Comparison of ENCODE assay signal across 24 cellular contexts in the genomic region with DNA sequence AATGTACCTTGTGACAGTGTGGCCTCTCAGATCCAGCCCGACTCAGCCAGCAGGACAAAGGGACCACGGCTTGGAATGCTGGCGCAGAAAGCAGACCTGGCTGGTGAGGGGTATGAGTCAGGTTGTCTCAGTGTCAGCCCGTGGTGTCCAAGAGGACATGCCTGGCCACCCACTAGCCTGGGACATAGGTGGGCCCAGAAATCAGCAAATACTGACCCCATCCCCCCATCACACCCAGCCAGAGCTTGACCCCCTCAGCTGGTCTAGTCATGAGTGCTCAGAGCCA. TPM values are rescaled to one million over a fixed set of nuclear protein-coding genes. Genes with fewer than 3 reads are reported as not detected.
A peak's percentile ranks its signal among the peaks of the same experiment; 100 is the strongest.
DNase-seq lines count a peak whose midpoint lies in the region; ATAC-seq and TF ChIP-seq lines count a peak whose summit lies in the region.
"Had no signal": no experiment of that assay in that cellular context is flagged by ENCODE, and none has a peak within 500 bp of the region (broad histone marks: within the 10 kb centered on the region; RNA-seq: fewer than 3 reads in every experiment).

No MANE protein-coding gene starts in this region.

- peaks cover 0 to 20% of the 10 kb centered on the region in 2 donors for H3K36me3 Mint-ChIP-seq in CD4-positive, alpha-beta memory T cell

- TF ChIP-seq RAD21 in IMR-90 (IDR thresholded peaks at IDR 0.05; ENCODE audit: low read length): no peak

- H3K27ac Mint-ChIP-seq in CD4-positive, alpha-beta memory T cell: no peak overlapping the region
- H3K27ac Mint-ChIP-seq: brain; stimulated activated memory B cell treated with anti-CD40 and anti-IgM and Interleukin-4, amounts not matched to agents 10 μg/mL and 1 μg/mL and 100 μg/mL, for 72 hours had no signal

- peaks cover 4 to 5% of the 10 kb centered on the region in 2 donors for H3K27me3 Mint-ChIP-seq in CD4-positive, alpha-beta memory T cell
- H3K27me3 Mint-ChIP-seq: stimulated activated memory B cell treated with anti-CD40 and anti-IgM and Interleukin-4, amounts not matched to agents 10 μg/mL and 1 μg/mL and 100 μg/mL, for 72 hours had no signal

- H3K9ac ChIP-seq in IMR-90 (ENCODE audit: low read depth, low read length) (no peak overlapping the region), trophoblast cell (ENCODE audit: low read length) (no peak overlapping the region)

- no peak overlapping the region for H3K56ac ChIP-seq in IMR-90 (ENCODE audit: extremely low read depth, insufficient read depth, low read length)

- H3K27me3 ChIP-seq in IMR-90 (ENCODE audit: control insufficient read depth, insufficient read depth, low read length) (peaks cover 9% of the 10 kb centered on the region), adrenal gland (peaks cover 6% of the 10 kb centered on the region), trophoblast cell (ENCODE audit: insufficient read depth, low read length) (no peaks in the 10 kb centered on the region), H7 (ENCODE audit: control insufficient read depth, insufficient read depth, low read length) (no peaks in the 10 kb centered on the region; the same call in 1 of the 2 replicates)
- peaks cover 5% of the 10 kb centered on the region for H3K27me3 ChIP-seq in CD4-positive, alpha-beta memory T cell (ENCODE audit: insufficient read depth, low read length)
- H3K27me3 ChIP-seq: uterus had no signal

- no peak overlapping the region for H4K12ac ChIP-seq in trophoblast cell (ENCODE audit: low read depth, low read length)

- no peak for ATAC-seq in IMR-90 (ENCODE audit: low read depth)
- ATAC-seq: stimulated activated memory B cell treated with anti-CD40 and anti-IgM and Interleukin-4, amounts not matched to agents 10 μg/mL and 1 μg/mL and 100 μg/mL, for 72 hours had no signal

- peaks cover 6% of the 10 kb centered on the region for H3K79me2 ChIP-seq in trophoblast cell (ENCODE audit: control insufficient read depth, insufficient read depth, low read length, poor library complexity)

- in situ Hi-C loops in IMR-90 (cut with MboI; ENCODE audit: low sequenced_read_pairs): no loop called here

- CTCF ChIA-PET in IMR-90 (lab: Yijun Ruan, JAX): interaction anchor here (1.0 kb wide), 1 partner anchor 38 kb away, joined by 3 read pairs; no protein-coding TSS in a partner anchor
- CTCF ChIA-PET in CD4-positive, alpha-beta memory T cell (lab: Charles Lee; ENCODE audit: partially characterized antibody): no interaction called here

- H3K36me3 ChIP-seq in IMR-90 (ENCODE audit: control insufficient read depth, insufficient read depth, low read length) (peaks cover 7% of the 10 kb centered on the region; the same call in 1 of the 2 replicates), adrenal gland (replicated peaks in 1 of 2) (peaks cover 0 to 15% of the 10 kb centered on the region in 2 donors), trophoblast cell (ENCODE audit: control insufficient read depth in 1 of 2, insufficient read depth in 2 of 2, low read length in 2 of 2) (peaks cover 8 to 9% of the 10 kb centered on the region in 2 experiments), H7 (replicated peaks; ENCODE audit: control insufficient read depth, insufficient read depth, low read length) (peaks cover 10% of the 10 kb centered on the region)
- peaks cover 10% of the 10 kb centered on the region for H3K36me3 ChIP-seq in CD4-positive, alpha-beta memory T cell (ENCODE audit: insufficient read depth, low read length)
- H3K36me3 ChIP-seq: uterus had no signal

- H3K23ac ChIP-seq in IMR-90 (ENCODE audit: low read depth, low read length): no peak overlapping the region
- H3K23ac ChIP-seq in trophoblast cell (ENCODE audit: low read length): no peak overlapping the region

- no peak overlapping the region for H2BK20ac ChIP-seq in IMR-90 (ENCODE audit: low read depth, low read length)

- POLR2A ChIA-PET in IMR-90 (lab: Charles Lee; ENCODE audit: unreplicated experiment): no interaction called here
- POLR2A ChIA-PET in CD4-positive, alpha-beta memory T cell (lab: Charles Lee; ENCODE audit: partially characterized antibody): no interaction called here

- H3K9me1 ChIP-seq in IMR-90 (ENCODE audit: insufficient read depth, low read length): no peaks in the 10 kb centered on the region

- H3K9me3 ChIP-seq in IMR-90 (ENCODE audit: control insufficient read depth, insufficient read depth, low read length): no peaks in the 10 kb centered on the region
- no peaks in the 10 kb centered on the region for H3K9me3 ChIP-seq in adrenal gland (replicated peaks in 1 of 3)
- no peaks in the 10 kb centered on the region for H3K9me3 ChIP-seq in trophoblast cell (ENCODE audit: insufficient read depth, low read depth, low read length)
- no peaks in the 10 kb centered on the region for H3K9me3 ChIP-seq in CD4-positive, alpha-beta memory T cell (ENCODE audit: control insufficient read depth in 1 of 2, low read length in 2 of 2)
- H3K9me3 ChIP-seq: uterus had no signal

- dilution Hi-C loops in IMR-90 (cut with HindIII; ENCODE audit: low sequenced_read_pairs, unreplicated experiment): no loop called here

- H3K4me1 ChIP-seq in IMR-90 (ENCODE audit: control insufficient read depth, insufficient read depth, low read length): no peaks in the 10 kb centered on the region; the same call in none of the 2 replicates
- peaks cover 5 to 25% of the 10 kb centered on the region in 2 donors for H3K4me1 ChIP-seq in adrenal gland (replicated peaks in 1 of 2)
- H3K4me1 ChIP-seq in trophoblast cell (ENCODE audit: control insufficient read depth in 1 of 2, insufficient read depth in 2 of 2, low read length in 2 of 2): peaks cover 25 to 31% of the 10 kb centered on the region in 2 experiments
- H3K4me1 ChIP-seq in CD4-positive, alpha-beta memory T cell (ENCODE audit: insufficient read depth, low read length): peaks cover 9% of the 10 kb centered on the region

- H4K91ac ChIP-seq in IMR-90 (ENCODE audit: insufficient read depth, low read depth, low read length) (no peak overlapping the region), trophoblast cell (ENCODE audit: low read depth, low read length) (no peak overlapping the region)

- H2AK9ac ChIP-seq in IMR-90 (replicated peaks; ENCODE audit: low read depth, low read length, poor library complexity): no peak overlapping the region

- no peaks in the 10 kb centered on the region for H3K9me3 Mint-ChIP-seq in CD4-positive, alpha-beta memory T cell
- H3K9me3 Mint-ChIP-seq: stimulated activated memory B cell treated with anti-CD40 and anti-IgM and Interleukin-4, amounts not matched to agents 10 μg/mL and 1 μg/mL and 100 μg/mL, for 72 hours had no signal

- H4K5ac ChIP-seq in IMR-90 (ENCODE audit: low read depth, low read length): no peak overlapping the region

- H3K4me1 Mint-ChIP-seq in CD4-positive, alpha-beta memory T cell: peaks cover 4 to 27% (median 15%) of the 10 kb centered on the region in 4 donors

- no TSS peak for BruUV-seq in IMR-90 (replicated peaks; lab: Mats Ljungman, UMichigan)

- TF ChIP-seq POLR2A in IMR-90 (IDR thresholded peaks at IDR 0.05; ENCODE audit: low read depth, low read length): no peak
- TF ChIP-seq POLR2A in adrenal gland (IDR thresholded peaks at IDR 0.05): peak in 1 of 2 donors; percentile 13

- intact Hi-C loops in IMR-90 (cut with micrococcal nuclease) (no loop called here), adrenal gland (cut with DNase I) (no loop called here)
- intact Hi-C loops in CD4-positive, alpha-beta memory T cell (cut with micrococcal nuclease): no loop called here

- H4K8ac ChIP-seq in IMR-90 (ENCODE audit: low read depth in 2 of 2, low read length in 2 of 2) (no peak overlapping the region), trophoblast cell (ENCODE audit: low read depth, low read length) (no peak overlapping the region)

- H2BK5ac ChIP-seq in IMR-90 (ENCODE audit: low read depth, low read length, poor library complexity, severe bottlenecking) (no peak overlapping the region), trophoblast cell (ENCODE audit: low read depth, low read length, poor library complexity) (no peak overlapping the region)

- no CpG with 5 or more reads among the region's 4 CpGs for WGBS in IMR-90 (ENCODE audit: extremely low coverage in 2 of 2, insufficient read length in 1 of 2), 2 experiments
- 47 to 55% (median 52%) methylated on average over 4 of the region's 4 CpGs; no CpG with 5 or more reads in 1 of the 4 donors for WGBS in adrenal gland, 4 donors
- no CpG with 5 or more reads among the region's 4 CpGs for WGBS in trophoblast cell (ENCODE audit: extremely low coverage, insufficient coverage, insufficient read length)

- H3K27ac ChIP-seq in IMR-90 (ENCODE audit: insufficient read depth, low read length): no peak overlapping the region
- H3K27ac ChIP-seq in adrenal gland: peak overlapping the region in 4 of 5 donors; percentile 7 to 91 (median 61)
- H3K27ac ChIP-seq in trophoblast cell (ENCODE audit: low read depth, low read length): no peak overlapping the region
- H3K27ac ChIP-seq in CD4-positive, alpha-beta memory T cell (ENCODE audit: low read depth, low read length): no peak overlapping the region
- H3K27ac ChIP-seq: C4-2B, uterus had no signal

- H4K20me1 ChIP-seq in IMR-90 (ENCODE audit: insufficient read depth, low read length): peaks cover under 1% of the 10 kb centered on the region; the same call in 1 of the 2 replicates

- no peak overlapping the region for H3K4ac ChIP-seq in IMR-90 (ENCODE audit: low read depth, low read length)
- H3K4ac ChIP-seq in trophoblast cell (ENCODE audit: low read depth, low read length): no peak overlapping the region

- H3K14ac ChIP-seq in IMR-90 (replicated peaks; ENCODE audit: low read depth, low read length) (no peak overlapping the region), trophoblast cell (ENCODE audit: low read length) (no peak overlapping the region)

- peak overlapping the region in 1 of 8 donors; percentile 20 for H3K4me3 Mint-ChIP-seq in CD4-positive, alpha-beta memory T cell
- H3K4me3 Mint-ChIP-seq: stimulated activated memory B cell treated with anti-CD40 and anti-IgM and Interleukin-4, amounts not matched to agents 10 μg/mL and 1 μg/mL and 100 μg/mL, for 72 hours had no signal

- H2AFZ ChIP-seq in IMR-90 (replicated peaks; ENCODE audit: low read length, poor library complexity) (no peak overlapping the region), trophoblast cell (ENCODE audit: insufficient read depth, low read length, poor library complexity) (no peak overlapping the region)

- H2BK120ac ChIP-seq in IMR-90 (ENCODE audit: low read depth, low read length) (no peak overlapping the region), trophoblast cell (ENCODE audit: insufficient read depth, low read length, poor library complexity) (no peak overlapping the region)

- H3K18ac ChIP-seq in IMR-90 (ENCODE audit: low read depth, low read length) (no peak overlapping the region), trophoblast cell (ENCODE audit: low read length) (no peak overlapping the region)

- H2BK12ac ChIP-seq in trophoblast cell (ENCODE audit: low read length): peak overlapping the region; percentile 2

- no peak overlapping the region for H3K4me3 ChIP-seq in IMR-90 (ENCODE audit: insufficient read depth, low read depth, low read length)
- no peak overlapping the region for H3K4me3 ChIP-seq in adrenal gland
- H3K4me3 ChIP-seq in trophoblast cell (ENCODE audit: low read depth, low read length): no peak overlapping the region
- no peak overlapping the region for H3K4me3 ChIP-seq in H7 (ENCODE audit: insufficient read depth, low read depth, low read length)
- H3K4me3 ChIP-seq in CD4-positive, alpha-beta memory T cell (ENCODE audit: low read length in 2 of 2): no peak overlapping the region
- H3K4me3 ChIP-seq: uterus had no signal

- no peak overlapping the region for H2BK15ac ChIP-seq in IMR-90 (ENCODE audit: low read depth, low read length)

- peak; percentile 28 for DNase-seq in ELF-1 (ENCODE audit: low read depth, low spot score)
- DNase-seq in IMR-90: no peak
- peak in 5 of 7 donors; percentile 56 to 69 (median 64) for DNase-seq in adrenal gland
- no peak for DNase-seq in trophoblast cell
- DNase-seq in germinal center (ENCODE audit: low spot score): no peak
- DNase-seq in NAMALWA (ENCODE audit: low spot score): no peak
- no peak for DNase-seq in H7
- DNase-seq in CD4-positive, alpha-beta memory T cell: no peak
- DNase-seq: ACHN; activated CD4-positive, alpha-beta T cell treated with anti-CD3 and anti-CD28 coated beads for 1 hour; activated gamma-delta T cell treated with Interleukin-2 at 50 U/mL for 16 hours; Karpas-422; left cardiac atrium; NCI-H187; NCI-H2227 treated with DMSO at 0.1 percent for 48 hours; NCI-H774; nucleus accumbens; Right ventricle myocardium superior; stimulated activated CD4-positive, alpha-beta T cell treated with anti-CD3 and anti-CD28 coated beads, Interleukin-4, amount 100 ng/mL, for 1 hour; uterus had no signal

- no peak overlapping the region for H3K4me2 ChIP-seq in IMR-90 (ENCODE audit: low read depth, low read length)
- no peak overlapping the region for H3K4me2 ChIP-seq in trophoblast cell (ENCODE audit: low read length)

- H3K79me1 ChIP-seq in IMR-90 (ENCODE audit: low read depth in 1 of 2, low read length in 2 of 2) (peaks cover 14 to 18% of the 10 kb centered on the region in 2 experiments), trophoblast cell (ENCODE audit: low read length) (peaks cover 16% of the 10 kb centered on the region)

- TF ChIP-seq CTCF in IMR-90 (conservative IDR thresholded peaks at IDR 0.05; ENCODE audit: low read depth, low read length) (no peak), adrenal gland (IDR thresholded peaks at IDR 0.05) (no peak)

- H2AK5ac ChIP-seq in IMR-90 (ENCODE audit: low read depth, low read length): peak overlapping the region; percentile 9; the same call in 1 of the 2 replicates
- H2AK5ac ChIP-seq in trophoblast cell (ENCODE audit: low read length): peak overlapping the region; percentile 4

RNA-seq across cellular contexts. Expression of gene BANF1, which starts 4.5 kb away (rescaled TPM):
- 35.0 and 36.6 TPM in 2 replicates for total RNA-seq in IMR-90 (2012; rRNA removed)
- 242 and 249 TPM in 2 replicates for polyA plus RNA-seq in IMR-90 (2012; rRNA removed)
- polyA plus RNA-seq in IMR-90 (2012; cell fraction: cytosol; rRNA removed): 138 and 343 TPM in 2 replicates
- polyA plus RNA-seq in IMR-90 (2012; cell fraction: nucleus; rRNA removed; ENCODE audit: low replicate concordance): 38.2 and 99.5 TPM in 2 replicates
- 100 to 1,000 TPM in 4 of 8 donors, 10 to 100 TPM in 4; 63.1 to 212 (median 138) TPM for total RNA-seq in adrenal gland
- 100 to 1,000 TPM; 268 to 364 (median 270) TPM for polyA plus RNA-seq in adrenal gland
- polyA plus RNA-seq in trophoblast cell (2013): 248 and 252 TPM in 2 replicates
- total RNA-seq in H7 (2014; rRNA removed; shearing (Covaris generic)): 42.8 and 57.4 TPM in 2 replicates
- 10 to 100 TPM; 90.8 to 92.9 TPM for total RNA-seq in CD4-positive, alpha-beta memory T cell
- 100 to 1,000 TPM; 159 to 163 TPM for polyA plus RNA-seq in CD4-positive, alpha-beta memory T cell

RNA-seq across cellular contexts. Expression of gene EIF1AD, which starts 4.9 kb away (rescaled TPM):
- 43.0 and 62.6 TPM in 2 replicates for total RNA-seq in IMR-90 (2012; rRNA removed)
- 30.0 and 32.5 TPM in 2 replicates for polyA plus RNA-seq in IMR-90 (2012; rRNA removed)
- 24.4 and 33.2 TPM in 2 replicates for polyA plus RNA-seq in IMR-90 (2012; cell fraction: cytosol; rRNA removed)
- 19.3 and 23.2 TPM in 2 replicates for polyA plus RNA-seq in IMR-90 (2012; cell fraction: nucleus; rRNA removed; ENCODE audit: low replicate concordance)
- total RNA-seq in adrenal gland: 10 to 100 TPM; 16.1 to 49.0 (median 29.6) TPM
- 10 to 100 TPM; 15.5 to 35.6 (median 20.4) TPM for polyA plus RNA-seq in adrenal gland
- polyA plus RNA-seq in trophoblast cell (2013): 38.7 and 41.3 TPM in 2 replicates
- 37.7 and 39.9 TPM in 2 replicates for total RNA-seq in H7 (2014; rRNA removed; shearing (Covaris generic))
- total RNA-seq in CD4-positive, alpha-beta memory T cell: 10 to 100 TPM; 60.2 to 65.4 TPM
- 10 to 100 TPM; 15.5 to 20.2 TPM for polyA plus RNA-seq in CD4-positive, alpha-beta memory T cell

RNA-seq across cellular contexts. Expression of gene CST6, which starts 5.0 kb away (rescaled TPM):
- total RNA-seq in IMR-90 (2012; rRNA removed): 0.28 and 0.54 TPM in 2 replicates
- 3.0 and 4.9 TPM in 2 replicates for polyA plus RNA-seq in IMR-90 (2012; rRNA removed)
- polyA plus RNA-seq in IMR-90 (2012; cell fraction: cytosol; rRNA removed): 1.2 and 6.5 TPM in 2 replicates
- 0.37 and 2.0 TPM in 2 replicates for polyA plus RNA-seq in IMR-90 (2012; cell fraction: nucleus; rRNA removed; ENCODE audit: low replicate concordance)
- total RNA-seq in adrenal gland: under 1 TPM in 1 of 8 donors, not detected in 7; 0.55 TPM
- under 1 TPM in 1 of 3 donors, not detected in 2; 0.24 TPM for polyA plus RNA-seq in adrenal gland
- 15.1 and 18.1 TPM in 2 replicates for polyA plus RNA-seq in trophoblast cell (2013)
- total RNA-seq in H7 (2014; rRNA removed; shearing (Covaris generic)): 0.48 TPM in 1 of 2 replicates, not detected in the other
- total RNA-seq in CD4-positive, alpha-beta memory T cell: not detected
- polyA plus RNA-seq in CD4-positive, alpha-beta memory T cell: not detected
- total RNA-seq: chondrocyte, Right ventricle myocardium superior had no signal

RNA-seq across cellular contexts. Expression of gene CATSPER1, which starts 19.4 kb away (rescaled TPM):
- total RNA-seq in IMR-90 (2012; rRNA removed): 0.18 and 0.28 TPM in 2 replicates
- polyA plus RNA-seq in IMR-90 (2012; rRNA removed): 0.91 and 1.0 TPM in 2 replicates
- polyA plus RNA-seq in IMR-90 (2012; cell fraction: cytosol; rRNA removed): 0.80 and 1.8 TPM in 2 replicates
- 0.27 and 0.28 TPM in 2 replicates for polyA plus RNA-seq in IMR-90 (2012; cell fraction: nucleus; rRNA removed; ENCODE audit: low replicate concordance)
- total RNA-seq in adrenal gland: under 1 TPM in 3 of 8 donors, not detected in 5; 0.20 to 0.47 (median 0.41) TPM
- 1 to 10 TPM in 1 of 3 donors, under 1 TPM in 2; 0.37 to 2.3 (median 0.61) TPM for polyA plus RNA-seq in adrenal gland
- polyA plus RNA-seq in trophoblast cell (2013): 0.04 TPM in 1 of 2 replicates, not detected in the other
- total RNA-seq in H7 (2014; rRNA removed; shearing (Covaris generic)): not detected in 2 replicates
- total RNA-seq in CD4-positive, alpha-beta memory T cell: not detected
- polyA plus RNA-seq in CD4-positive, alpha-beta memory T cell: not detected
- total RNA-seq: chondrocyte, Right ventricle myocardium superior had no signal

RNA-seq across cellular contexts. Expression of gene GAL3ST3, which starts 42.1 kb away (rescaled TPM):
- total RNA-seq in IMR-90 (2012; rRNA removed): not detected in 2 replicates
- polyA plus RNA-seq in IMR-90 (2012; rRNA removed): 0.19 TPM in 2 replicates
- 0.04 and 0.35 TPM in 2 replicates for polyA plus RNA-seq in IMR-90 (2012; cell fraction: cytosol; rRNA removed)
- polyA plus RNA-seq in IMR-90 (2012; cell fraction: nucleus; rRNA removed; ENCODE audit: low replicate concordance): 0.28 and 0.32 TPM in 2 replicates
- under 1 TPM in 3 of 8 donors, not detected in 5; 0.17 to 0.41 (median 0.27) TPM for total RNA-seq in adrenal gland
- not detected for polyA plus RNA-seq in adrenal gland
- 0.12 TPM in 2 replicates for polyA plus RNA-seq in trophoblast cell (2013)
- total RNA-seq in H7 (2014; rRNA removed; shearing (Covaris generic)): 21.7 and 23.1 TPM in 2 replicates
- total RNA-seq in CD4-positive, alpha-beta memory T cell: not detected
- not detected for polyA plus RNA-seq in CD4-positive, alpha-beta memory T cell

Comparison
In these comparisons a context has a peak if more than half of its experiments do, and no peak if none do; other contexts are left out.
1. DNase-seq: peak in ELF-1 (single experiment) and adrenal gland (5 of 7); none in IMR-90 (single experiment), trophoblast cell (0 of 2), germinal center (single experiment), NAMALWA (single experiment), H7 (single experiment) and CD4-positive, alpha-beta memory T cell (0 of 5).
2. H3K27ac ChIP-seq: peak in adrenal gland (4 of 5); none in IMR-90 (single experiment), trophoblast cell (single experiment) and CD4-positive, alpha-beta memory T cell (single experiment).